ENCODE assay signal across 17 cellular contexts in the genomic region with DNA sequence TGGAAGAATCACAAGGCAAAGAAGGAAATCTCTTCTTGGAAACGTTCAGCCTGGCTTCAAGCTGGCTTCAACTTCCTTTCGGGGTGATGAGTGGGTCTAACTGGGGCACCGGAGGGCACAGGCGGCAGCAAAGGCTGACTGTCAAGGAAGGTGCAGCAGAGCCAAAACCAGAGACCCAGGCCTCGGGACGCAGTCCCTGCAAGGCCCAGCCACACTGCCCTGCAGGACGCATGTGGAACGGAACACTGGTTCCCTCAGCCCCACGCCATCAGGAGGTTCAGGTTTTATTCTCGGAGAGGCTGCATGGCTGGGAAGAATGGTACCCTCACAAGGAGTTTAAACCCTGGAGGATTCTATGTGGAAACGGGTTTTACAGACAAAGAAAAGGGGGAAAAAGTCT.
DNase-seq lines count a peak whose midpoint lies in the region; ATAC-seq, FAIRE-seq and TF ChIP-seq lines count a peak whose summit lies in the region.
"Had no signal": no experiment of that assay in that cellular context is flagged by ENCODE, and none has a peak within 500 bp of the region (broad histone marks: within the 10 kb centered on the region; RNA-seq: fewer than 3 reads in every experiment).

No MANE protein-coding gene starts in this region.

- no peak overlapping the region for H3K27ac ChIP-seq in CD4-positive, CD25-positive, alpha-beta regulatory T cell (ENCODE audit: insufficient read depth, low read length, poor library complexity, severe bottlenecking)
- H3K27ac ChIP-seq in KMS-11 (peak overlapping the region; percentile 71), coronary artery (no peak overlapping the region)
- H3K27ac ChIP-seq: GM23248, SJCRH30 had no signal

- no peaks in the 10 kb centered on the region for H4K20me1 ChIP-seq in KMS-11 (ENCODE audit: insufficient read depth)

- H3K9me3 ChIP-seq in CD4-positive, CD25-positive, alpha-beta regulatory T cell (ENCODE audit: control insufficient read depth in 2 of 2, low read length in 2 of 2): no peaks in the 10 kb centered on the region
- H3K9me3 ChIP-seq: Caco-2, SJCRH30 had no signal

- H3K79me2 ChIP-seq in KMS-11 (ENCODE audit: insufficient read depth, low read depth): peaks cover 15% of the 10 kb centered on the region; the same call in 1 of the 2 replicates

- peaks cover 29% of the 10 kb centered on the region for H3K36me3 ChIP-seq in CD4-positive, CD25-positive, alpha-beta regulatory T cell (ENCODE audit: control insufficient read depth, insufficient read depth, low read length)
- no peaks in the 10 kb centered on the region for H3K36me3 ChIP-seq in KMS-11 (ENCODE audit: insufficient read depth)
- H3K36me3 ChIP-seq: SJCRH30 had no signal

- H3K36me3 Mint-ChIP-seq in CD4-positive, CD25-positive, alpha-beta regulatory T cell: peaks cover 15% of the 10 kb centered on the region
- no peaks in the 10 kb centered on the region for H3K36me3 Mint-ChIP-seq in stimulated activated effector memory CD8-positive, alpha-beta T cell treated with anti-CD3 and anti-CD28 coated beads, Interleukin-12 subunit alpha, Interleukin-12 subunit beta, amount 100 ng/mL, for 72 hours

- no peak overlapping the region for H3K4me3 Mint-ChIP-seq in CD4-positive, CD25-positive, alpha-beta regulatory T cell
- peak overlapping the region; percentile 10 for H3K4me3 Mint-ChIP-seq in stimulated activated effector memory CD8-positive, alpha-beta T cell treated with anti-CD3 and anti-CD28 coated beads, Interleukin-12 subunit alpha, Interleukin-12 subunit beta, amount 100 ng/mL, for 72 hours

- DNase-seq in CD4-positive, CD25-positive, alpha-beta regulatory T cell: no peak
- peak; percentile 57 for DNase-seq in coronary artery (ENCODE audit: low spot score)
- DNase-seq in stimulated activated effector memory CD8-positive, alpha-beta T cell treated with anti-CD3 and anti-CD28 coated beads, Interleukin-12 subunit alpha, Interleukin-12 subunit beta, amount 100 ng/mL, for 72 hours (ENCODE audit: low spot score in 2 of 2): no peak
- DNase-seq in LoVo (ENCODE audit: low spot score): no peak
- no peak for DNase-seq in H54 (ENCODE audit: insufficient read length, low spot score)
- DNase-seq: Caco-2, GDM1, NCI-H1417 treated with DMSO at 0.1 percent for 48 hours, NCI-H187 treated with DMSO at 0.1 percent for 48 hours, NCI-H524 treated with DMSO at 0.1 percent for 48 hours, SJCRH30 had no signal

- no peak for TF ChIP-seq POLR2A in H54 (IDR thresholded peaks at IDR 0.05; ENCODE audit: low read depth, low read length)

- no peaks in the 10 kb centered on the region for H3K27me3 Mint-ChIP-seq in CD4-positive, CD25-positive, alpha-beta regulatory T cell

- no peak for ATAC-seq in CD4-positive, CD25-positive, alpha-beta regulatory T cell (ENCODE audit: low read depth in 2 of 2)
- no peak for ATAC-seq in stimulated activated effector memory CD8-positive, alpha-beta T cell treated with anti-CD3 and anti-CD28 coated beads, Interleukin-12 subunit alpha, Interleukin-12 subunit beta, amount 100 ng/mL, for 72 hours
- ATAC-seq in GM18909 (IDR thresholded peaks at IDR 0.05; ENCODE audit: poor library complexity, unreplicated experiment): no peak
- ATAC-seq: HCT116, K562 had no signal

- peaks cover 8 to 70% (median 49%) of the 10 kb centered on the region in 4 donors for H3K4me1 Mint-ChIP-seq in CD4-positive, CD25-positive, alpha-beta regulatory T cell
- peaks cover 28% of the 10 kb centered on the region for H3K4me1 Mint-ChIP-seq in stimulated activated effector memory CD8-positive, alpha-beta T cell treated with anti-CD3 and anti-CD28 coated beads, Interleukin-12 subunit alpha, Interleukin-12 subunit beta, amount 100 ng/mL, for 72 hours

- no peak overlapping the region for H3K4me3 ChIP-seq in CD4-positive, CD25-positive, alpha-beta regulatory T cell (ENCODE audit: low read depth, low read length)
- H3K4me3 ChIP-seq in KMS-11 (IDR thresholded peaks at IDR 0.05; ENCODE audit: insufficient read depth, low read depth, low read length) (no peak overlapping the region), coronary artery (no peak overlapping the region)
- H3K4me3 ChIP-seq: GM23248, K562, SJCRH30 had no signal

- H2AFZ ChIP-seq in KMS-11 (ENCODE audit: low read depth): peak overlapping the region; percentile 0; the same call in 1 of the 2 replicates
- H2AFZ ChIP-seq: GM23248 had no signal

- peaks cover 29% of the 10 kb centered on the region for H3K4me1 ChIP-seq in CD4-positive, CD25-positive, alpha-beta regulatory T cell (ENCODE audit: control insufficient read depth, insufficient read depth, low read length, poor library complexity, severe bottlenecking)
- H3K4me1 ChIP-seq in KMS-11 (ENCODE audit: low read depth, poor library complexity, severe bottlenecking): peaks cover 43% of the 10 kb centered on the region
- H3K4me1 ChIP-seq: Caco-2, SJCRH30 had no signal

- TF ChIP-seq CTCF in KMS-11 (conservative IDR thresholded peaks at IDR 0.05; ENCODE audit: low read depth, low read length) (no peak), coronary artery (IDR thresholded peaks at IDR 0.05) (no peak)

- peak overlapping the region; percentile 23; the same call in 1 of the 2 replicates for H3K9ac ChIP-seq in KMS-11
- H3K9ac ChIP-seq: GM23248 had no signal

- no peaks in the 10 kb centered on the region for H3K9me3 Mint-ChIP-seq in CD4-positive, CD25-positive, alpha-beta regulatory T cell
- H3K9me3 Mint-ChIP-seq in stimulated activated effector memory CD8-positive, alpha-beta T cell treated with anti-CD3 and anti-CD28 coated beads, Interleukin-12 subunit alpha, Interleukin-12 subunit beta, amount 100 ng/mL, for 72 hours: no peaks in the 10 kb centered on the region

- no peaks in the 10 kb centered on the region for H3K27me3 ChIP-seq in CD4-positive, CD25-positive, alpha-beta regulatory T cell (ENCODE audit: control insufficient read depth, insufficient read depth, low read length)
- H3K27me3 ChIP-seq in KMS-11 (ENCODE audit: insufficient read depth, low read depth): no peaks in the 10 kb centered on the region
- H3K27me3 ChIP-seq: SJCRH30 had no signal

- no peak for FAIRE-seq in H54 (lab: Jason Lieb, UNC)
- FAIRE-seq: GM19239, K562 had no signal

- H3K4me2 ChIP-seq in KMS-11: peak overlapping the region; percentile 58

- peak overlapping the region in 2 of 3 donors; percentile 26 to 75 for H3K27ac Mint-ChIP-seq in CD4-positive, CD25-positive, alpha-beta regulatory T cell
- H3K27ac Mint-ChIP-seq in stimulated activated effector memory CD8-positive, alpha-beta T cell treated with anti-CD3 and anti-CD28 coated beads, Interleukin-12 subunit alpha, Interleukin-12 subunit beta, amount 100 ng/mL, for 72 hours: no peak overlapping the region
